In the genomic region with DNA sequence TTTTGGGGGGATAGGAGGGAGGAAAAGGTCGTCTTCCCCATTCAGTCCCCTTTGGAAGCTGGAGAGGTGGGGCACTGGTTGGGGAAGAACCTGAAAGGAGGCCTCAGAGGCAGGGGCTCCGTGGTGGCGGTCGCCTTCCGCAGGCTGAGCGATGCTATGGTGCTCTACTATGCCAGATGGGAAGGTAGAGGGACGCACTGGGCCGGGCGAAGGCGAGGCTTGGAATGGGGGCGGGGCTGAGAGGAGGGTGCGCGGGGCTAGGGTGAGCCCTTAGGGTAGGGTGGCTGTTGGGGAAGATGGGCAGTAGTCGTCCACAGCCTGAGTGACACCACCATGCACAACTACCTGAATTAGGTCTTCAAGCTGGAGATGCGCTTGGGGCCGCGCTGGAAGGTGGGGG, we compare ENCODE assay signal across 24 cellular contexts. TPM values are rescaled to one million over a fixed set of nuclear protein-coding genes. Genes with fewer than 3 reads are reported as not detected.
"Had no signal": no experiment of that assay in that cellular context is flagged by ENCODE, and none has a peak within 500 bp of the region (broad histone marks: within the 10 kb centered on the region; RNA-seq: fewer than 3 reads in every experiment).

No MANE protein-coding gene starts in this region.

- H3K27me3 ChIP-seq: brain microvascular endothelial cell, gastrocnemius medialis, uterus had no signal

- H3K4me1 ChIP-seq: parathyroid adenoma, tibial artery, uterus had no signal

- H2AFZ ChIP-seq: parathyroid adenoma had no signal

- H3K9me3 ChIP-seq: gastrocnemius medialis, mucosa of descending colon, tibial artery, uterus had no signal

- H3K4me3 Mint-ChIP-seq: activated T-helper 17 cell treated with anti-CD3 and anti-CD28 coated beads, Interleukin-2, amount 50 U/mL, for 72 hours had no signal

- H3K9ac ChIP-seq: parathyroid adenoma had no signal

- H3K9me3 Mint-ChIP-seq: activated T-helper 17 cell treated with anti-CD3 and anti-CD28 coated beads, Interleukin-2, amount 50 U/mL, for 72 hours; naive thymus-derived CD8-positive, alpha-beta T cell had no signal

- ATAC-seq: activated T-helper 17 cell treated with anti-CD3 and anti-CD28 coated beads, Interleukin-2, amount 50 U/mL, for 72 hours; gastrocnemius medialis; left ventricle myocardium superior; mucosa of descending colon; naive thymus-derived CD8-positive, alpha-beta T cell had no signal

- H3K27me3 Mint-ChIP-seq: activated T-helper 17 cell treated with anti-CD3 and anti-CD28 coated beads, Interleukin-2, amount 50 U/mL, for 72 hours; naive thymus-derived CD8-positive, alpha-beta T cell had no signal

- H3K36me3 ChIP-seq: brain microvascular endothelial cell, gastrocnemius medialis, tibial artery, uterus, WERI-Rb-1 had no signal

- H3K27ac ChIP-seq: brain microvascular endothelial cell, dorsolateral prefrontal cortex, gastrocnemius medialis, parathyroid adenoma, tibial artery, uterus had no signal

- H3K4me3 ChIP-seq: dorsolateral prefrontal cortex, gastrocnemius medialis, mucosa of descending colon, tibial artery, uterus had no signal

- DNase-seq: activated CD4-positive, alpha-beta T cell treated with anti-CD3 and anti-CD28 coated beads for 1 hour; activated naive CD4-positive, alpha-beta T cell; activated T-cell treated with anti-CD3 and anti-CD28 coated beads for 4 hours; brain microvascular endothelial cell; central memory CD4-positive, alpha-beta T cell; gastrocnemius medialis; head of caudate nucleus; left ventricle myocardium superior; naive thymus-derived CD8-positive, alpha-beta T cell; retina; stimulated activated CD4-positive, alpha-beta T cell treated with anti-CD3 and anti-CD28 coated beads, Interleukin-12 subunit alpha, Interleukin-12 subunit beta, amount 100 ng/mL, for 4 hours; stimulated activated CD4-positive, alpha-beta T cell treated with anti-CD3 and anti-CD28 coated beads, Interleukin-1b, Interleukin-23, amount 100 ng/mL, for 48 hours; stimulated activated CD8-positive, alpha-beta memory T cell treated with anti-CD3 and anti-CD28 coated beads, Interleukin-4, amount 100 ng/mL, for 48 hours; stimulated activated naive CD4-positive, alpha-beta T cell treated with Interleukin-2 at 50 U/mL for 16 hours; SW 1271; tibial artery; uterus; WERI-Rb-1 had no signal

RNA-seq across cellular contexts. Expression of a gene that starts 11.1 kb away (rescaled TPM):
- total RNA-seq: epithelial cell of proximal tubule, kidney epithelial cell had no signal
